In genomic region chr15:83275412-83275811, GRCh38 we compare ENCODE assay signal across 22 cellular contexts. TPM values are rescaled to one million over a fixed set of nuclear protein-coding genes. Genes with fewer than 3 reads are reported as not detected.
DNase-seq lines count a peak whose midpoint lies in the region; ATAC-seq and TF ChIP-seq lines count a peak whose summit lies in the region.
"Had no signal": no experiment of that assay in that cellular context is flagged by ENCODE, and none has a peak within 500 bp of the region (broad histone marks: within the 10 kb centered on the region; RNA-seq: fewer than 3 reads in every experiment).

No MANE protein-coding gene starts in this region.

- H3K4me1 ChIP-seq in esophagus muscularis mucosa (no peaks in the 10 kb centered on the region), osteoblast (ENCODE audit: insufficient read depth, low read length) (no peaks in the 10 kb centered on the region)
- H3K4me1 ChIP-seq: colonic mucosa, testis had no signal

- peaks cover 65% of the 10 kb centered on the region for H3K79me2 ChIP-seq in osteoblast (ENCODE audit: insufficient read depth, low read length)

- no peak overlapping the region for H2AFZ ChIP-seq in osteoblast (ENCODE audit: low read length)
- H2AFZ ChIP-seq: GM23338 had no signal

- no peaks in the 10 kb centered on the region for H3K9me3 ChIP-seq in esophagus muscularis mucosa
- H3K9me3 ChIP-seq in osteoblast (ENCODE audit: low read depth, low read length): no peaks in the 10 kb centered on the region
- H3K9me3 ChIP-seq: colonic mucosa, testis had no signal

- TF ChIP-seq POLR2A in esophagus muscularis mucosa (IDR thresholded peaks at IDR 0.05; ENCODE audit: low read depth): no peak

- H3K27me3 ChIP-seq in esophagus muscularis mucosa (peaks cover 0 to 53% (median 2%) of the 10 kb centered on the region in 4 donors), osteoblast (ENCODE audit: insufficient read depth, low read length) (no peaks in the 10 kb centered on the region)
- H3K27me3 ChIP-seq: testis had no signal

- TF ChIP-seq CTCF in esophagus muscularis mucosa (IDR thresholded peaks at IDR 0.05): no peak
- TF ChIP-seq CTCF in osteoblast (IDR thresholded peaks at IDR 0.05; ENCODE audit: extremely low read depth, low read depth, low read length): no peak

- no peak for TF ChIP-seq EP300 in esophagus muscularis mucosa (IDR thresholded peaks at IDR 0.05)

- no peaks in the 10 kb centered on the region for H3K36me3 ChIP-seq in esophagus muscularis mucosa
- no peaks in the 10 kb centered on the region for H3K36me3 ChIP-seq in osteoblast (ENCODE audit: insufficient read depth, low read length)
- H3K36me3 ChIP-seq: colonic mucosa had no signal

- 94% methylated on average over 3 of the region's 3 CpGs for WGBS in esophagus muscularis mucosa

- ATAC-seq in GM19351 (IDR thresholded peaks at IDR 0.05; ENCODE audit: unreplicated experiment) (no peak), Right ventricle myocardium superior (ENCODE audit: poor library complexity) (no peak)
- ATAC-seq: GM23338 had no signal

- intact Hi-C loops in esophagus muscularis mucosa (cut with DNase I): no loop called here
- intact Hi-C loops in Right ventricle myocardium superior (cut with DNase I): no loop called here

- no peaks in the 10 kb centered on the region for H4K20me1 ChIP-seq in osteoblast (ENCODE audit: insufficient read depth, low read length)

- no peak overlapping the region for H3K4me3 ChIP-seq in esophagus muscularis mucosa
- no peak overlapping the region for H3K4me3 ChIP-seq in osteoblast (ENCODE audit: insufficient read depth, low read length)
- H3K4me3 ChIP-seq: colonic mucosa, GM23338, smooth muscle cell, testis had no signal

- no peak overlapping the region for H3K27ac ChIP-seq in esophagus muscularis mucosa (replicated peaks in 1 of 4)
- H3K27ac ChIP-seq in osteoblast (ENCODE audit: low read depth, low read length): no peak overlapping the region
- H3K27ac ChIP-seq: colonic mucosa, HL-60, testis had no signal

- DNase-seq in EH (ENCODE audit: low read depth): peak; percentile 67
- DNase-seq in RPMI7951 (ENCODE audit: low read depth): peak; percentile 76
- peak; percentile 45 for DNase-seq in esophagus muscularis mucosa (ENCODE audit: extremely low spot score)
- DNase-seq in osteoblast (ENCODE audit: insufficient read length, low spot score, missing footprints): peak; percentile 78
- no peak for DNase-seq in stimulated activated CD8-positive, alpha-beta memory T cell treated with anti-CD3 and anti-CD28 coated beads, Interleukin-4, amount 100 ng/mL, for 48 hours
- no peak for DNase-seq in Right ventricle myocardium superior
- no peak for DNase-seq in DMS114 treated with DMSO at 0.1 percent for 48 hours (lab: John Stamatoyannopoulos, UW; ENCODE audit: unreplicated experiment)
- DNase-seq: activated CD4-positive, alpha-beta memory T cell treated with anti-CD3 and anti-CD28 coated beads for 36 hours; activated effector memory CD4-positive, alpha-beta T cell treated with anti-CD3 and anti-CD28 coated beads, Interleukin-2, amount 50 U/mL, for 16 hours; CD8-positive, alpha-beta memory T cell; colonic mucosa; DMS79; IMR-90; NCI-H524; stimulated activated CD4-positive, alpha-beta T cell treated with anti-CD3 and anti-CD28 coated beads, Interleukin-2, amount 100 ng/mL, for 48 hours; stimulated activated naive CD4-positive, alpha-beta T cell; T-helper 9 cell; testis had no signal

- no peak overlapping the region for H3K4me2 ChIP-seq in osteoblast (ENCODE audit: insufficient read depth, low read length)
- H3K4me2 ChIP-seq: GM23338, smooth muscle cell had no signal

RNA-seq across cellular contexts. Expression of gene BNC1, which starts 9.1 kb away (rescaled TPM):
- 6.6 and 8.8 TPM in 2 replicates for total RNA-seq in RPMI7951 (2014; rRNA removed; shearing (Covaris generic))
- total RNA-seq in esophagus muscularis mucosa (under 1 TPM in 3 of 4 donors, not detected in 1; 0.11 to 0.83 (median 0.19) TPM), osteoblast (3.3 and 3.5 TPM in 2 replicates), Right ventricle myocardium superior (0.16 TPM)
- total RNA-seq: activated CD4-positive, alpha-beta memory T cell treated with anti-CD3 and anti-CD28 coated beads for 36 hours; CD8-positive, alpha-beta memory T cell; colonic mucosa had no signal

Comparison
In these comparisons a context has a peak if more than half of its experiments do, and no peak if none do; other contexts are left out.
1. DNase-seq: peak in EH (single experiment), RPMI7951 (single experiment), esophagus muscularis mucosa (single experiment) and osteoblast (single experiment); none in stimulated activated CD8-positive, alpha-beta memory T cell treated with anti-CD3 and anti-CD28 coated beads, Interleukin-4, amount 100 ng/mL, for 48 hours (single experiment), Right ventricle myocardium superior (single experiment) and DMS114 treated with DMSO at 0.1 percent for 48 hours (single experiment).